18 cellular contexts compared by ENCODE assay signal in genomic region chr12:39986674-39987073, GRCh38.
A peak's percentile ranks its signal among the peaks of the same experiment; 100 is the strongest.
DNase-seq lines count a peak whose midpoint lies in the region; ATAC-seq, FAIRE-seq and TF ChIP-seq lines count a peak whose summit lies in the region.
"Had no signal": no experiment of that assay in that cellular context is flagged by ENCODE, and none has a peak within 500 bp of the region (broad histone marks: within the 10 kb centered on the region; RNA-seq: fewer than 3 reads in every experiment).

No MANE protein-coding gene starts in this region.

- CTCF ChIA-PET in naive thymus-derived CD4-positive, alpha-beta T cell (lab: Charles Lee) = no interaction called here

- H3K27ac ChIP-seq in foreskin keratinocyte = no peak overlapping the region
- H3K27ac ChIP-seq in pancreas = no peak overlapping the region
- H3K27ac ChIP-seq in naive thymus-derived CD4-positive, alpha-beta T cell (ENCODE audit: low read depth, low read length) = no peak overlapping the region
- H3K27ac ChIP-seq: A549, C4-2B, GM23248, HL-60 had no signal

- no peak overlapping the region for H3K4me3 ChIP-seq in epithelial cell of esophagus (ENCODE audit: low read length)
- no peak overlapping the region for H3K4me3 ChIP-seq in pancreas
- H3K4me3 ChIP-seq in naive thymus-derived CD4-positive, alpha-beta T cell (ENCODE audit: low read length) = no peak overlapping the region
- H3K4me3 ChIP-seq: A549, GM23248 had no signal

- H3K9me3 Mint-ChIP-seq in activated T-cell treated with anti-CD3 and anti-CD28 coated beads, Interleukin-2, amount 50 U/mL, for 24 hours = no peaks in the 10 kb centered on the region
- no peaks in the 10 kb centered on the region for H3K9me3 Mint-ChIP-seq in naive thymus-derived CD4-positive, alpha-beta T cell
- H3K9me3 Mint-ChIP-seq: CD4-positive, alpha-beta memory T cell had no signal

- no peak overlapping the region for H3K27ac Mint-ChIP-seq in activated T-cell treated with anti-CD3 and anti-CD28 coated beads, Interleukin-2, amount 50 U/mL, for 24 hours
- no peak overlapping the region for H3K27ac Mint-ChIP-seq in naive thymus-derived CD4-positive, alpha-beta T cell
- H3K27ac Mint-ChIP-seq: CD4-positive, alpha-beta memory T cell had no signal

- no peak overlapping the region for H3K4me3 Mint-ChIP-seq in activated T-cell treated with anti-CD3 and anti-CD28 coated beads, Interleukin-2, amount 50 U/mL, for 24 hours
- H3K4me3 Mint-ChIP-seq in naive thymus-derived CD4-positive, alpha-beta T cell = no peak overlapping the region
- H3K4me3 Mint-ChIP-seq: CD4-positive, alpha-beta memory T cell had no signal

- ATAC-seq in foreskin keratinocyte = peak; percentile 58
- peak in 3 of 4 donors; percentile 22 to 59 (median 51) for ATAC-seq in pancreas
- ATAC-seq in naive thymus-derived CD4-positive, alpha-beta T cell = no peak
- ATAC-seq: A549, HCT116 had no signal

- POLR2A ChIA-PET in naive thymus-derived CD4-positive, alpha-beta T cell (lab: Charles Lee) = no interaction called here

- H3K4me1 ChIP-seq in foreskin keratinocyte (no peaks in the 10 kb centered on the region), pancreas (no peaks in the 10 kb centered on the region)
- no peaks in the 10 kb centered on the region for H3K4me1 ChIP-seq in naive thymus-derived CD4-positive, alpha-beta T cell (ENCODE audit: control insufficient read depth in 2 of 2, insufficient read depth in 2 of 2, low read length in 2 of 2)
- H3K4me1 ChIP-seq: A549, BE2C had no signal

- no peaks in the 10 kb centered on the region for H3K4me1 Mint-ChIP-seq in activated T-cell treated with anti-CD3 and anti-CD28 coated beads, Interleukin-2, amount 50 U/mL, for 24 hours (ENCODE audit: low read depth)
- peaks cover 0 to 7% (median 6%) of the 10 kb centered on the region in 7 donors for H3K4me1 Mint-ChIP-seq in naive thymus-derived CD4-positive, alpha-beta T cell

- H3K36me3 Mint-ChIP-seq in activated T-cell treated with anti-CD3 and anti-CD28 coated beads, Interleukin-2, amount 50 U/mL, for 24 hours (ENCODE audit: low read depth) = no peaks in the 10 kb centered on the region
- no peaks in the 10 kb centered on the region for H3K36me3 Mint-ChIP-seq in naive thymus-derived CD4-positive, alpha-beta T cell
- H3K36me3 Mint-ChIP-seq: CD4-positive, alpha-beta memory T cell had no signal

- H3K9me3 ChIP-seq in pancreas = no peaks in the 10 kb centered on the region
- no peaks in the 10 kb centered on the region for H3K9me3 ChIP-seq in naive thymus-derived CD4-positive, alpha-beta T cell (ENCODE audit: control insufficient read depth in 2 of 3, low read length in 3 of 3)
- H3K9me3 ChIP-seq: A549, BE2C had no signal

- H3K27me3 Mint-ChIP-seq in activated T-cell treated with anti-CD3 and anti-CD28 coated beads, Interleukin-2, amount 50 U/mL, for 24 hours = no peaks in the 10 kb centered on the region
- H3K27me3 Mint-ChIP-seq in naive thymus-derived CD4-positive, alpha-beta T cell = no peaks in the 10 kb centered on the region
- H3K27me3 Mint-ChIP-seq: CD4-positive, alpha-beta memory T cell had no signal

- no peaks in the 10 kb centered on the region for H3K36me3 ChIP-seq in pancreas
- H3K36me3 ChIP-seq in naive thymus-derived CD4-positive, alpha-beta T cell (ENCODE audit: control insufficient read depth in 2 of 3, insufficient read depth in 3 of 3, low read length in 3 of 3) = no peaks in the 10 kb centered on the region
- H3K36me3 ChIP-seq: BE2C had no signal

- 28 to 57% methylated on average over 2 of the region's 2 CpGs for WGBS in pancreas, 2 donors

- intact Hi-C loops in pancreas (cut with DNase I) = no loop called here
- intact Hi-C loops in naive thymus-derived CD4-positive, alpha-beta T cell (cut with micrococcal nuclease) = no loop called here

- FAIRE-seq in pancreas (lab: Jason Lieb, UNC) = no peak
- FAIRE-seq: A549, GM19239, H54 had no signal

- H3K27me3 ChIP-seq in foreskin keratinocyte (no peaks in the 10 kb centered on the region), pancreas (no peaks in the 10 kb centered on the region)
- H3K27me3 ChIP-seq in naive thymus-derived CD4-positive, alpha-beta T cell (ENCODE audit: control insufficient read depth in 2 of 2, insufficient read depth in 2 of 2, low read length in 2 of 2) = no peaks in the 10 kb centered on the region
- H3K27me3 ChIP-seq: BE2C had no signal

- peak; percentile 18 for DNase-seq in NCI-H446 treated with DMSO at 0.1 percent for 48 hours (lab: John Stamatoyannopoulos, UW)
- DNase-seq in epithelial cell of esophagus (ENCODE audit: low read depth) = peak; percentile 84
- peak; percentile 50 to 76 for DNase-seq in foreskin keratinocyte
- no peak for DNase-seq in pancreas
- no peak for DNase-seq in activated T-cell treated with anti-CD3 and anti-CD28 coated beads, Interleukin-2, amount 50 U/mL, for 24 hours
- no peak for DNase-seq in activated CD4-positive, alpha-beta T cell treated with anti-CD3 and anti-CD28 coated beads for 4 hours
- DNase-seq in naive thymus-derived CD4-positive, alpha-beta T cell = no peak
- no peak for DNase-seq in KG1 (lab: John Stamatoyannopoulos, UW)
- DNase-seq: BE2C; CD4-positive, alpha-beta memory T cell; GF-D8; GM23248 had no signal

- no peak for TF ChIP-seq CTCF in epithelial cell of esophagus (IDR thresholded peaks at IDR 0.05; ENCODE audit: insufficient read depth, low read depth, low read length, missing control alignments)
- no peak for TF ChIP-seq CTCF in foreskin keratinocyte (conservative IDR thresholded peaks at IDR 0.05)
- no peak for TF ChIP-seq CTCF in pancreas (IDR thresholded peaks at IDR 0.05)

Comparison
In these comparisons a context has a peak if more than half of its experiments do, and no peak if none do; other contexts are left out.
1. DNase-seq: peak in NCI-H446 treated with DMSO at 0.1 percent for 48 hours (single experiment), epithelial cell of esophagus (single experiment) and foreskin keratinocyte (2 of 2); none in pancreas (0 of 6), activated T-cell treated with anti-CD3 and anti-CD28 coated beads, Interleukin-2, amount 50 U/mL, for 24 hours (single experiment), activated CD4-positive, alpha-beta T cell treated with anti-CD3 and anti-CD28 coated beads for 4 hours (0 of 2), naive thymus-derived CD4-positive, alpha-beta T cell (0 of 9) and KG1 (single experiment).